Comparison of ENCODE assay signal across 1 cellular context in the genomic region with DNA sequence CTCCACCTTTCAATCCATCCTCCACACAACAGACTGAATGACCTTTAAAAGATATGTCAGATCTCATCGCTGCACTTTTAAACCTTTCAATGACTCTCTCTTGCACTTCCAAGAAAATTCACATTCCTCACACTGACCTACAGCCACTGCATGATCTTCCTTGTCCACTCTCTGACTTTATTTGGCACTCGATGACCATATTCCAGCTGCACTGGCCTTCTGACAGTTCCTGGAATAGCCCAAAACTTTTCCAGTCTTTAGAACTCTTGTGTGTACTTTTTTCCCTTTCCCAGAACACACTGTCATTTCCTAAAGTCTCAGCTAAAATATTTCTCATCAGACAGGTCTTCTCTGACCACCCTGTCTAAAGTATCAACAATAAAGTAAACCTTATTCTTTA.
TF ChIP-seq lines count a peak whose summit lies in the region.

No MANE protein-coding gene starts in this region.

TF ChIP-seq in GM23338, 12 proteins besides CTCF, POLR2A, EP300 and RAD21 (continued from another document):
- TF ChIP-seq JUNB (IDR thresholded peaks at IDR 0.05; ENCODE audit: unreplicated experiment) = no peak
- TF ChIP-seq CREB1 (CRISPR knock-in tag; IDR thresholded peaks at IDR 0.05; ENCODE audit: low read depth) = no peak
- TF ChIP-seq, protein P1, sequence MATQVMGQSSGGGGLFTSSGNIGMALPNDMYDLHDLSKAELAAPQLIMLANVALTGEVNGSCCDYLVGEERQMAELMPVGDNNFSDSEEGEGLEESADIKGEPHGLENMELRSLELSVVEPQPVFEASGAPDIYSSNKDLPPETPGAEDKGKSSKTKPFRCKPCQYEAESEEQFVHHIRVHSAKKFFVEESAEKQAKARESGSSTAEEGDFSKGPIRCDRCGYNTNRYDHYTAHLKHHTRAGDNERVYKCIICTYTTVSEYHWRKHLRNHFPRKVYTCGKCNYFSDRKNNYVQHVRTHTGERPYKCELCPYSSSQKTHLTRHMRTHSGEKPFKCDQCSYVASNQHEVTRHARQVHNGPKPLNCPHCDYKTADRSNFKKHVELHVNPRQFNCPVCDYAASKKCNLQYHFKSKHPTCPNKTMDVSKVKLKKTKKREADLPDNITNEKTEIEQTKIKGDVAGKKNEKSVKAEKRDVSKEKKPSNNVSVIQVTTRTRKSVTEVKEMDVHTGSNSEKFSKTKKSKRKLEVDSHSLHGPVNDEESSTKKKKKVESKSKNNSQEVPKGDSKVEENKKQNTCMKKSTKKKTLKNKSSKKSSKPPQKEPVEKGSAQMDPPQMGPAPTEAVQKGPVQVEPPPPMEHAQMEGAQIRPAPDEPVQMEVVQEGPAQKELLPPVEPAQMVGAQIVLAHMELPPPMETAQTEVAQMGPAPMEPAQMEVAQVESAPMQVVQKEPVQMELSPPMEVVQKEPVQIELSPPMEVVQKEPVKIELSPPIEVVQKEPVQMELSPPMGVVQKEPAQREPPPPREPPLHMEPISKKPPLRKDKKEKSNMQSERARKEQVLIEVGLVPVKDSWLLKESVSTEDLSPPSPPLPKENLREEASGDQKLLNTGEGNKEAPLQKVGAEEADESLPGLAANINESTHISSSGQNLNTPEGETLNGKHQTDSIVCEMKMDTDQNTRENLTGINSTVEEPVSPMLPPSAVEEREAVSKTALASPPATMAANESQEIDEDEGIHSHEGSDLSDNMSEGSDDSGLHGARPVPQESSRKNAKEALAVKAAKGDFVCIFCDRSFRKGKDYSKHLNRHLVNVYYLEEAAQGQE (IDR thresholded peaks at IDR 0.05; ENCODE audit: unreplicated experiment) = no peak
- TF ChIP-seq EZH2 (IDR thresholded peaks at IDR 0.05; ENCODE audit: low read depth, unreplicated experiment) = no peak
- no peak for TF ChIP-seq ZNF462 (CRISPR knock-in tag; IDR thresholded peaks at IDR 0.05)
